ENCODE assay signal across 1 cellular context in genomic region chr1:41239988-41240610, GRCh38.
TF ChIP-seq lines count a peak whose summit lies in the region.

No MANE protein-coding gene starts in this region.

TF ChIP-seq in HepG2, 621 proteins besides CTCF, POLR2A, EP300 and RAD21 (continued from another document and continues in another):
- TF ChIP-seq ZBTB43 (CRISPR knock-in tag; conservative IDR thresholded peaks at IDR 0.05) (peak; percentile 87), SIN3A (IDR thresholded peaks at IDR 0.05; ENCODE audit: borderline replicate concordance, low read depth, low read length) (0 out of 2 replicates have a peak, but pooled peaks have one; percentile 65), ZNF878 (CRISPR knock-in tag; IDR thresholded peaks at IDR 0.05) (peak; percentile 40; the same call in 1 of the 2 replicates), PPARG (CRISPR knock-in tag; conservative IDR thresholded peaks at IDR 0.05) (peak; percentile 94), CEBPB (IDR thresholded peaks at IDR 0.05; ENCODE audit: borderline replicate concordance, low read depth, low read length) (peak; percentile 74), HOXA3 (CRISPR knock-in tag; IDR thresholded peaks at IDR 0.05) (no peak), ZBTB38 (CRISPR knock-in tag; IDR thresholded peaks at IDR 0.05) (no peak), MYNN (CRISPR knock-in tag; IDR thresholded peaks at IDR 0.05; ENCODE audit: low read depth) (no peak), TRAFD1 (CRISPR knock-in tag; IDR thresholded peaks at IDR 0.05; ENCODE audit: borderline replicate concordance) (no peak), XRCC5 (optimal IDR thresholded peaks at IDR 0.05; ENCODE audit: low read length) (no peak), U2AF1 (optimal IDR thresholded peaks at IDR 0.05; ENCODE audit: low read depth, low read length) (no peak), SP140L (CRISPR knock-in tag; IDR thresholded peaks at IDR 0.05; ENCODE audit: borderline replicate concordance) (no peak), ZNF687 (CRISPR knock-in tag; IDR thresholded peaks at IDR 0.05) (no peak), ZNF782 (CRISPR knock-in tag; IDR thresholded peaks at IDR 0.05; ENCODE audit: borderline replicate concordance) (no peak), CREB3 (CRISPR knock-in tag; IDR thresholded peaks at IDR 0.05) (no peak), ZNF644 (CRISPR knock-in tag; IDR thresholded peaks at IDR 0.05; ENCODE audit: low read depth) (no peak), ZNF737 (CRISPR knock-in tag; IDR thresholded peaks at IDR 0.05; ENCODE audit: borderline replicate concordance) (no peak), ZNF589 (CRISPR knock-in tag; conservative IDR thresholded peaks at IDR 0.05) (no peak), MEIS1 (CRISPR knock-in tag; IDR thresholded peaks at IDR 0.05; ENCODE audit: borderline replicate concordance) (peak; percentile 52; the same call in 1 of the 2 replicates), ZNF557 (CRISPR knock-in tag; IDR thresholded peaks at IDR 0.05) (no peak), ZNF253 (CRISPR knock-in tag; IDR thresholded peaks at IDR 0.05; ENCODE audit: borderline replicate concordance) (no peak), ZFP37 (CRISPR knock-in tag; IDR thresholded peaks at IDR 0.05; ENCODE audit: borderline replicate concordance) (no peak), ZBTB21 (CRISPR knock-in tag; IDR thresholded peaks at IDR 0.05) (no peak), GLI4 (CRISPR knock-in tag; IDR thresholded peaks at IDR 0.05; ENCODE audit: borderline replicate concordance) (no peak), ZNF407 (CRISPR knock-in tag; IDR thresholded peaks at IDR 0.05; ENCODE audit: not compliant biosample characterization) (no peak), ZNF747 (CRISPR knock-in tag; IDR thresholded peaks at IDR 0.05; ENCODE audit: borderline replicate concordance) (no peak), ZNF670 (CRISPR knock-in tag; IDR thresholded peaks at IDR 0.05; ENCODE audit: borderline replicate concordance) (no peak), BRD4 (CRISPR knock-in tag; IDR thresholded peaks at IDR 0.05) (no peak), ZNF329 (CRISPR knock-in tag; IDR thresholded peaks at IDR 0.05; ENCODE audit: low read depth) (no peak), ZNF766 (CRISPR knock-in tag; IDR thresholded peaks at IDR 0.05; ENCODE audit: borderline replicate concordance) (no peak), CREBL2 (CRISPR knock-in tag; IDR thresholded peaks at IDR 0.05; ENCODE audit: borderline replicate concordance) (no peak), MLXIP (CRISPR knock-in tag; IDR thresholded peaks at IDR 0.05; ENCODE audit: borderline replicate concordance) (no peak), NR0B2 (CRISPR knock-in tag; IDR thresholded peaks at IDR 0.05) (no peak), CENPBD1 (CRISPR knock-in tag; IDR thresholded peaks at IDR 0.05; ENCODE audit: borderline replicate concordance, low read depth) (no peak), RFXAP (CRISPR knock-in tag; IDR thresholded peaks at IDR 0.05; ENCODE audit: borderline replicate concordance) (no peak), TRIM22 (IDR thresholded peaks at IDR 0.05) (no peak)
